10 cellular contexts compared by ENCODE assay signal in genomic region chr11:128718064-128718463, GRCh38. TPM values are rescaled to one million over a fixed set of nuclear protein-coding genes. Genes with fewer than 3 reads are reported as not detected.
A peak's percentile ranks its signal among the peaks of the same experiment; 100 is the strongest.
DNase-seq lines count a peak whose midpoint lies in the region; ATAC-seq and TF ChIP-seq lines count a peak whose summit lies in the region.
"Had no signal": no experiment of that assay in that cellular context is flagged by ENCODE, and none has a peak within 500 bp of the region (broad histone marks: within the 10 kb centered on the region; RNA-seq: fewer than 3 reads in every experiment).

No MANE protein-coding gene starts in this region.

- CTCF ChIA-PET in activated B cell treated with CpG ODN at 0.5 μM for 24 hours (lab: Charles Lee) = interaction anchor here (1.2 to 2.4 kb wide), 6 partner anchors 11 to 87 kb away, joined by 4 to 11 read pairs (median 6); no protein-coding TSS in a partner anchor

- H3K36me3 Mint-ChIP-seq in activated T-cell treated with anti-CD3 and anti-CD28 coated beads, Interleukin-2, amount 50 U/mL, for 24 hours (ENCODE audit: low read depth) = peaks cover 22% of the 10 kb centered on the region
- H3K36me3 Mint-ChIP-seq in activated B cell treated with CpG ODN at 0.5 μM for 24 hours (ENCODE audit: low read depth) = peaks cover 13% of the 10 kb centered on the region

- H3K27ac ChIP-seq in layer of hippocampus (ENCODE audit: low read depth, low read length) (peak overlapping the region; percentile 3), substantia nigra (ENCODE audit: low read depth, low read length, poor library complexity, severe bottlenecking) (peak overlapping the region; percentile 24)
- H3K27ac ChIP-seq: epithelial cell of prostate had no signal

- no peak for TF ChIP-seq CTCF in activated B cell treated with CpG ODN at 0.5 μM for 24 hours (IDR thresholded peaks at IDR 0.05)

- POLR2A ChIA-PET in activated B cell treated with CpG ODN at 0.5 μM for 24 hours (lab: Charles Lee) = interaction anchor here (0.6 to 6.0 kb wide), 12 partner anchors 8 to 60 kb away, joined by 3 to 58 read pairs (median 12); partner anchors contain the start of gene FLI1

- DNase-seq in activated T-cell treated with anti-CD3 and anti-CD28 coated beads, Interleukin-2, amount 50 U/mL, for 24 hours = no peak
- no peak for DNase-seq in activated T-cell treated with anti-CD3 and anti-CD28 coated beads for 4 hours
- DNase-seq in activated B cell treated with CpG ODN at 0.5 μM for 24 hours = no peak
- DNase-seq in substantia nigra (lab: John Stamatoyannopoulos, UW) = no peak
- no peak for DNase-seq in epidermal melanocyte (ENCODE audit: insufficient read length, low spot score)
- DNase-seq in middle frontal gyrus (ENCODE audit: extremely low spot score, low spot score) = no peak
- DNase-seq: NCI-H446 had no signal

- intact Hi-C loops in activated B cell treated with CpG ODN at 0.5 μM for 24 hours (cut with micrococcal nuclease) = loop anchor here (5.0 kb wide), 1 partner anchor 39 kb away; no protein-coding TSS in a partner anchor

- ATAC-seq in activated B cell treated with CpG ODN at 0.5 μM for 24 hours (ENCODE audit: low read depth) (no peak), HG03571 (IDR thresholded peaks at IDR 0.05; ENCODE audit: unreplicated experiment) (no peak)

- H3K4me1 Mint-ChIP-seq in activated T-cell treated with anti-CD3 and anti-CD28 coated beads, Interleukin-2, amount 50 U/mL, for 24 hours (ENCODE audit: low read depth) = peaks cover 100% of the 10 kb centered on the region
- H3K4me1 Mint-ChIP-seq in activated B cell treated with CpG ODN at 0.5 μM for 24 hours = peaks cover 100% of the 10 kb centered on the region

- no peaks in the 10 kb centered on the region for H3K27me3 ChIP-seq in layer of hippocampus (ENCODE audit: control insufficient read depth, insufficient read depth, low read length)

- no peaks in the 10 kb centered on the region for H3K9me3 Mint-ChIP-seq in activated T-cell treated with anti-CD3 and anti-CD28 coated beads, Interleukin-2, amount 50 U/mL, for 24 hours
- H3K9me3 Mint-ChIP-seq in activated B cell treated with CpG ODN at 0.5 μM for 24 hours = no peaks in the 10 kb centered on the region

- H3K4me3 Mint-ChIP-seq in activated T-cell treated with anti-CD3 and anti-CD28 coated beads, Interleukin-2, amount 50 U/mL, for 24 hours = peak overlapping the region; percentile 75
- H3K4me3 Mint-ChIP-seq in activated B cell treated with CpG ODN at 0.5 μM for 24 hours = peak overlapping the region; percentile 78

- no peaks in the 10 kb centered on the region for H3K27me3 Mint-ChIP-seq in activated T-cell treated with anti-CD3 and anti-CD28 coated beads, Interleukin-2, amount 50 U/mL, for 24 hours
- no peaks in the 10 kb centered on the region for H3K27me3 Mint-ChIP-seq in activated B cell treated with CpG ODN at 0.5 μM for 24 hours

- H3K27ac Mint-ChIP-seq in activated T-cell treated with anti-CD3 and anti-CD28 coated beads, Interleukin-2, amount 50 U/mL, for 24 hours = peak overlapping the region; percentile 95
- peak overlapping the region; percentile 98 for H3K27ac Mint-ChIP-seq in activated B cell treated with CpG ODN at 0.5 μM for 24 hours

RNA-seq across cellular contexts. Expression of gene FLI1, which starts 24.2 kb away (rescaled TPM):
- total RNA-seq in activated B cell treated with CpG ODN at 0.5 μM for 24 hours = 64.9 and 69.2 TPM in 2 replicates
